13 cellular contexts compared by ENCODE assay signal in genomic region chr6:163284151-163284550, GRCh38.
"Had no signal": no experiment of that assay in that cellular context is flagged by ENCODE, and none has a peak within 500 bp of the region (broad histone marks: within the 10 kb centered on the region; RNA-seq: fewer than 3 reads in every experiment).

No MANE protein-coding gene starts in this region.

- H3K36me3 ChIP-seq: breast epithelium had no signal

- H3K27ac Mint-ChIP-seq: activated CD4-positive, alpha-beta memory T cell treated with anti-CD3 and anti-CD28 coated beads for 36 hours; activated naive CD8-positive, alpha-beta T cell treated with anti-CD3 and anti-CD28 coated beads for 36 hours; nephron had no signal

- H3K9me3 ChIP-seq: breast epithelium had no signal

- H3K4me1 ChIP-seq: breast epithelium had no signal

- H3K27ac ChIP-seq: breast epithelium, skin epidermis had no signal

- H3K4me3 ChIP-seq: breast epithelium, skin epidermis had no signal

- H3K9me3 Mint-ChIP-seq: activated CD4-positive, alpha-beta memory T cell treated with anti-CD3 and anti-CD28 coated beads for 36 hours; activated naive CD8-positive, alpha-beta T cell treated with anti-CD3 and anti-CD28 coated beads for 36 hours had no signal

- H3K4me3 Mint-ChIP-seq: activated CD4-positive, alpha-beta memory T cell treated with anti-CD3 and anti-CD28 coated beads for 36 hours; activated naive CD8-positive, alpha-beta T cell treated with anti-CD3 and anti-CD28 coated beads for 36 hours; nephron had no signal

- H3K4me1 Mint-ChIP-seq: activated naive CD8-positive, alpha-beta T cell treated with anti-CD3 and anti-CD28 coated beads for 36 hours had no signal

- H3K27me3 ChIP-seq: breast epithelium had no signal

- DNase-seq: activated CD4-positive, alpha-beta memory T cell treated with anti-CD3 and anti-CD28 coated beads for 36 hours; activated CD4-positive, alpha-beta T cell treated with anti-CD3 and anti-CD28 coated beads for 1 hour; activated gamma-delta T cell; activated naive CD8-positive, alpha-beta T cell treated with anti-CD3 and anti-CD28 coated beads for 36 hours; activated T-cell treated with anti-CD3 and anti-CD28 coated beads, Interleukin-2, amount 50 U/mL, for 48 hours; cortex of kidney; erythroblast; left cardiac atrium; T-helper 9 cell; trophoblast cell had no signal

- H3K36me3 Mint-ChIP-seq: activated CD4-positive, alpha-beta memory T cell treated with anti-CD3 and anti-CD28 coated beads for 36 hours; activated naive CD8-positive, alpha-beta T cell treated with anti-CD3 and anti-CD28 coated beads for 36 hours had no signal
